ENCODE assay signal across 1 cellular context in the genomic region with DNA sequence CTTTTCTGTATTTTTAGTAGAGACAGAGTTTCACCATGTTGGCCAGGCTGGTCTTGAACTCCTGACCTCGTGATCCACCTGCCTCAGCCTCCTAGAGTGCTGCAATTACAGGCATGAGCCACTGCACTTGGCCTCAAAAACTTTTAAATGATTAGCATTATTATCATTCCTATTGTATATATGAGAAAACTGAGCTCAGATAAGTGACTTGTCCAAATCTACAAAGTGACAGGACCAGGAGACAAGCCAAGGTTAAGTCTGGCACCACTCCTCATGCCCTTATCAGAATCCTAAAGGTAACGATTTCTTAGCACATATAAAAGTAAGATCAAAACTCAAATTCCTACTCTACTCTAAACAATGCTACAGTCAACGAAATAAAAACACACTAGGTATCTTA.
TF ChIP-seq lines count a peak whose summit lies in the region.

No MANE protein-coding gene starts in this region.

TF ChIP-seq in IMR-90, 13 proteins besides CTCF, POLR2A, EP300 and RAD21:
- TF ChIP-seq CEBPB (IDR thresholded peaks at IDR 0.05; ENCODE audit: low read depth, low read length) (no peak), SMC3 (IDR thresholded peaks at IDR 0.05; ENCODE audit: low read depth, low read length) (no peak), CHD1 (IDR thresholded peaks at IDR 0.05; ENCODE audit: low read depth, low read length) (no peak), FOS (IDR thresholded peaks at IDR 0.05; ENCODE audit: low read depth, low read length) (no peak), RCOR1 (IDR thresholded peaks at IDR 0.05; ENCODE audit: insufficient replicate concordance, low read length) (no peak), RFX5 (IDR thresholded peaks at IDR 0.05; ENCODE audit: low read depth, low read length) (no peak), BHLHE40 (IDR thresholded peaks at IDR 0.05; ENCODE audit: low read depth, low read length) (no peak), MAZ (IDR thresholded peaks at IDR 0.05; ENCODE audit: borderline replicate concordance, low read depth, low read length) (no peak), NFE2L2 (IDR thresholded peaks at IDR 0.05; ENCODE audit: low read depth, low read length) (no peak)
- TF ChIP-seq, protein P1, sequence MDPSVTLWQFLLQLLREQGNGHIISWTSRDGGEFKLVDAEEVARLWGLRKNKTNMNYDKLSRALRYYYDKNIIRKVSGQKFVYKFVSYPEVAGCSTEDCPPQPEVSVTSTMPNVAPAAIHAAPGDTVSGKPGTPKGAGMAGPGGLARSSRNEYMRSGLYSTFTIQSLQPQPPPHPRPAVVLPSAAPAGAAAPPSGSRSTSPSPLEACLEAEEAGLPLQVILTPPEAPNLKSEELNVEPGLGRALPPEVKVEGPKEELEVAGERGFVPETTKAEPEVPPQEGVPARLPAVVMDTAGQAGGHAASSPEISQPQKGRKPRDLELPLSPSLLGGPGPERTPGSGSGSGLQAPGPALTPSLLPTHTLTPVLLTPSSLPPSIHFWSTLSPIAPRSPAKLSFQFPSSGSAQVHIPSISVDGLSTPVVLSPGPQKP (IDR thresholded peaks at IDR 0.05; ENCODE audit: borderline replicate concordance, low read depth, low read length), result no peak
- TF ChIP-seq, protein P2, sequence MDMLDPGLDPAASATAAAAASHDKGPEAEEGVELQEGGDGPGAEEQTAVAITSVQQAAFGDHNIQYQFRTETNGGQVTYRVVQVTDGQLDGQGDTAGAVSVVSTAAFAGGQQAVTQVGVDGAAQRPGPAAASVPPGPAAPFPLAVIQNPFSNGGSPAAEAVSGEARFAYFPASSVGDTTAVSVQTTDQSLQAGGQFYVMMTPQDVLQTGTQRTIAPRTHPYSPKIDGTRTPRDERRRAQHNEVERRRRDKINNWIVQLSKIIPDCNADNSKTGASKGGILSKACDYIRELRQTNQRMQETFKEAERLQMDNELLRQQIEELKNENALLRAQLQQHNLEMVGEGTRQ (IDR thresholded peaks at IDR 0.05; ENCODE audit: low read depth, low read length), result no peak
